Comparison of ENCODE assay signal across 8 cellular contexts in genomic region chr3:197631989-197632388, GRCh38.
DNase-seq lines count a peak whose midpoint lies in the region; ATAC-seq and TF ChIP-seq lines count a peak whose summit lies in the region.
"Not testable (repeated sequence)": the region's sequence is repeated elsewhere in the genome, so short reads cannot be mapped to it uniquely, and the experiment has no call there.

No MANE protein-coding gene starts in this region.

- not testable (repeated sequence) for H2AFZ ChIP-seq in KMS-11 (ENCODE audit: low read depth)

- not testable (repeated sequence) for H3K4me1 ChIP-seq in KMS-11 (ENCODE audit: low read depth, poor library complexity, severe bottlenecking); SJCRH30; adrenal gland (replicated peaks in 1 of 2); esophagus muscularis mucosa; lower lobe of right lung; spleen

- H3K9me3 ChIP-seq in SJCRH30 (replicated peaks); adrenal gland (replicated peaks in 1 of 3); esophagus muscularis mucosa; lower lobe of right lung; spleen: not testable (repeated sequence)

- H3K4me2 ChIP-seq in KMS-11, result not testable (repeated sequence)

- TF ChIP-seq CTCF in AG09319 (IDR thresholded peaks at IDR 0.05; ENCODE audit: low read depth, low read length) (peak; percentile 32), GM12865 (IDR thresholded peaks at IDR 0.05; ENCODE audit: insufficient read depth, low read depth, low read length, missing control alignments) (peak; percentile 18), KMS-11 (conservative IDR thresholded peaks at IDR 0.05; ENCODE audit: low read depth, low read length) (peak; percentile 36), adrenal gland (IDR thresholded peaks at IDR 0.05) (peak in 4 of 6 experiments; percentile 6 to 34 (median 28)), esophagus muscularis mucosa (IDR thresholded peaks at IDR 0.05) (peak; percentile 8 to 47 (median 10)), lower lobe of right lung (IDR thresholded peaks at IDR 0.05) (peak; percentile 24), spleen (IDR thresholded peaks at IDR 0.05 in 8 of 11, conservative IDR thresholded peaks at IDR 0.05 in 3 of 11) (peak in 8 of 11 experiments; percentile 8 to 58 (median 41))

- not testable (repeated sequence) for TF ChIP-seq POLR2A in adrenal gland (IDR thresholded peaks at IDR 0.05); esophagus muscularis mucosa (IDR thresholded peaks at IDR 0.05; ENCODE audit: low read depth); spleen (IDR thresholded peaks at IDR 0.05)

- TF ChIP-seq EP300 in esophagus muscularis mucosa (IDR thresholded peaks at IDR 0.05), result not testable (repeated sequence)

- H3K27ac ChIP-seq in KMS-11; SJCRH30; adrenal gland; esophagus muscularis mucosa (replicated peaks in 1 of 4); lower lobe of right lung; spleen: not testable (repeated sequence)

- H3K79me2 ChIP-seq in KMS-11 (ENCODE audit: insufficient read depth, low read depth), result not testable (repeated sequence)

- H3K36me3 ChIP-seq in KMS-11 (ENCODE audit: insufficient read depth); SJCRH30; adrenal gland (replicated peaks in 1 of 2); esophagus muscularis mucosa; lower lobe of right lung; spleen: not testable (repeated sequence)

- not testable (repeated sequence) for ATAC-seq in lower lobe of right lung

- WGBS in adrenal gland, 4 donors, result 11 to 50% (median 13%) methylated on average over 2 to 10 of the region's 11 CpGs
- 17% methylated on average over 5 of the region's 11 CpGs for WGBS in esophagus muscularis mucosa
- WGBS in spleen, 5 donors, result 10 to 23% (median 22%) methylated on average over 6 to 10 of the region's 11 CpGs

- not testable (repeated sequence) for DNase-seq in AG09319 (ENCODE audit: extremely low read depth, low read depth); GM12865 (ENCODE audit: low read depth); esophagus muscularis mucosa (ENCODE audit: extremely low spot score); lower lobe of right lung; spleen
- peak; percentile 14 to 19 for DNase-seq in SJCRH30
- peak in 1 of 7 donors; percentile 10 for DNase-seq in adrenal gland

- intact Hi-C loops in adrenal gland (cut with DNase I); esophagus muscularis mucosa (cut with DNase I); lower lobe of right lung (cut with DNase I); spleen (cut with DNase I; ENCODE audit: low total_unique reads): not testable (repeated sequence)

- not testable (repeated sequence) for H3K9ac ChIP-seq in KMS-11

- not testable (repeated sequence) for H4K20me1 ChIP-seq in KMS-11 (ENCODE audit: insufficient read depth)

- H3K4me3 ChIP-seq in GM12865 (ENCODE audit: low read depth, low read length); KMS-11 (IDR thresholded peaks at IDR 0.05; ENCODE audit: insufficient read depth, low read depth, low read length); SJCRH30; adrenal gland; esophagus muscularis mucosa; lower lobe of right lung; spleen: not testable (repeated sequence)

- not testable (repeated sequence) for H3K27me3 ChIP-seq in KMS-11 (ENCODE audit: insufficient read depth, low read depth); SJCRH30; adrenal gland; esophagus muscularis mucosa; lower lobe of right lung (ENCODE audit: low read depth); spleen (replicated peaks in 1 of 7)
